8 cellular contexts compared by ENCODE assay signal in genomic region chr2:218959141-218959731, GRCh38. TPM values are rescaled to one million over a fixed set of nuclear protein-coding genes. Genes with fewer than 3 reads are reported as not detected.
A peak's percentile ranks its signal among the peaks of the same experiment; 100 is the strongest.
DNase-seq lines count a peak whose midpoint lies in the region; ATAC-seq, FAIRE-seq and TF ChIP-seq lines count a peak whose summit lies in the region.

Gene CDK5R2, plus strand, starts transcription at chr2:218959666. Its CDS starts 155 bp downstream, at chr2:218959821.

- intact Hi-C loops in sciatic nerve (cut with DNase I) = no loop called here

- H3K79me2 ChIP-seq in hepatocyte = no peaks in the 10 kb centered on the region

- no peaks in the 10 kb centered on the region for H3K36me3 ChIP-seq in hepatocyte (replicated peaks; ENCODE audit: insufficient read depth, low read depth)

- no peak for TF ChIP-seq POLR2A in GM12891 (IDR thresholded peaks at IDR 0.05; ENCODE audit: low read depth, low read length)

- H3K4me2 ChIP-seq in hepatocyte = peak within 1 kb of the TSS; percentile 96

- H3K27ac ChIP-seq in hepatocyte = no peak within 1 kb of the TSS

- peak; percentile 94 for ATAC-seq in HG02623 (IDR thresholded peaks at IDR 0.05; ENCODE audit: unreplicated experiment)
- ATAC-seq in sciatic nerve = peak; percentile 74

- H3K27me3 ChIP-seq in hepatocyte = peaks cover 86% of the 10 kb centered on the region

- H2AFZ ChIP-seq in hepatocyte = peak within 1 kb of the TSS; percentile 56

- H3K9me3 ChIP-seq in hepatocyte (ENCODE audit: low read depth) = no peaks in the 10 kb centered on the region

- peak within 1 kb of the TSS; percentile 36 for H3K4me3 ChIP-seq in hepatocyte

- no peaks in the 10 kb centered on the region for H3K9me2 ChIP-seq in hepatocyte (replicated peaks; ENCODE audit: insufficient read depth)

- H4K20me1 ChIP-seq in hepatocyte (ENCODE audit: insufficient read depth, poor library complexity, severe bottlenecking) = no peaks in the 10 kb centered on the region

- 6% methylated on average over 24 of the region's 37 CpGs for WGBS in hepatocyte (ENCODE audit: low lambda C conversion rate, missing lambda C conversion rate)

- H3K4me1 ChIP-seq in hepatocyte (ENCODE audit: insufficient read depth) = peaks cover 7% of the 10 kb centered on the region

- TF ChIP-seq CTCF in hepatocyte (IDR thresholded peaks at IDR 0.05; ENCODE audit: poor library complexity) = no peak

- peak; percentile 98 for DNase-seq in GM12891 (ENCODE audit: insufficient read length, low spot score)
- DNase-seq in NCI-H1092 (lab: John Stamatoyannopoulos, UW) = peak; percentile 91
- peak; percentile 57 to 86 for DNase-seq in SW 1271 (lab: John Stamatoyannopoulos, UW)
- DNase-seq in astrocyte of the hippocampus (ENCODE audit: low read depth, low spot score) = peak; percentile 88
- peak; percentile 88 for DNase-seq in hepatocyte (ENCODE audit: low spot score)
- peak; percentile 75 for DNase-seq in sciatic nerve (ENCODE audit: low spot score)
- DNase-seq in T1000 (lab: John Stamatoyannopoulos, UW) = no peak

- peak; percentile 79 for FAIRE-seq in GM12891 (lab: Jason Lieb, UNC)

TF ChIP-seq in GM12891, 5 proteins besides CTCF, POLR2A, EP300 and RAD21:
- TF ChIP-seq PAX5 (IDR thresholded peaks at IDR 0.05; ENCODE audit: insufficient read depth, low read length, severe bottlenecking) = no peak
- no peak for TF ChIP-seq POU2F2 (IDR thresholded peaks at IDR 0.05; ENCODE audit: low read depth, low read length)
- TF ChIP-seq TAF1 (IDR thresholded peaks at IDR 0.05; ENCODE audit: low read depth, low read length) = no peak
- TF ChIP-seq SPI1 (IDR thresholded peaks at IDR 0.05; ENCODE audit: low read depth, low read length) = no peak
- no peak for TF ChIP-seq POLR2AphosphoS5 (IDR thresholded peaks at IDR 0.05; ENCODE audit: low read depth, low read length)
TF ChIP-seq in GM12891: peak in this region for 0.

RNA-seq across cellular contexts. Expression of gene CDK5R2, which starts in this region (rescaled TPM):
- polyA plus RNA-seq in GM12891 (2012; ENCODE audit: low read depth, missing spikeins) = 0.03 TPM
- 0.08 and 0.37 TPM in 2 replicates for total RNA-seq in hepatocyte
- polyA plus RNA-seq in hepatocyte = not detected in 2 replicates
- total RNA-seq in sciatic nerve = not detected

Comparison
In these comparisons a context has a peak if more than half of its experiments do, and no peak if none do; other contexts are left out.
1. Peak in DNase-seq, H3K4me3 ChIP-seq and H3K4me2 ChIP-seq in hepatocyte; RNA of the gene not detected or under 1 TPM.
2. Peak in DNase-seq and ATAC-seq in sciatic nerve; RNA of the gene not detected or under 1 TPM.